Comparison of ENCODE assay signal across 1 cellular context in the genomic region with DNA sequence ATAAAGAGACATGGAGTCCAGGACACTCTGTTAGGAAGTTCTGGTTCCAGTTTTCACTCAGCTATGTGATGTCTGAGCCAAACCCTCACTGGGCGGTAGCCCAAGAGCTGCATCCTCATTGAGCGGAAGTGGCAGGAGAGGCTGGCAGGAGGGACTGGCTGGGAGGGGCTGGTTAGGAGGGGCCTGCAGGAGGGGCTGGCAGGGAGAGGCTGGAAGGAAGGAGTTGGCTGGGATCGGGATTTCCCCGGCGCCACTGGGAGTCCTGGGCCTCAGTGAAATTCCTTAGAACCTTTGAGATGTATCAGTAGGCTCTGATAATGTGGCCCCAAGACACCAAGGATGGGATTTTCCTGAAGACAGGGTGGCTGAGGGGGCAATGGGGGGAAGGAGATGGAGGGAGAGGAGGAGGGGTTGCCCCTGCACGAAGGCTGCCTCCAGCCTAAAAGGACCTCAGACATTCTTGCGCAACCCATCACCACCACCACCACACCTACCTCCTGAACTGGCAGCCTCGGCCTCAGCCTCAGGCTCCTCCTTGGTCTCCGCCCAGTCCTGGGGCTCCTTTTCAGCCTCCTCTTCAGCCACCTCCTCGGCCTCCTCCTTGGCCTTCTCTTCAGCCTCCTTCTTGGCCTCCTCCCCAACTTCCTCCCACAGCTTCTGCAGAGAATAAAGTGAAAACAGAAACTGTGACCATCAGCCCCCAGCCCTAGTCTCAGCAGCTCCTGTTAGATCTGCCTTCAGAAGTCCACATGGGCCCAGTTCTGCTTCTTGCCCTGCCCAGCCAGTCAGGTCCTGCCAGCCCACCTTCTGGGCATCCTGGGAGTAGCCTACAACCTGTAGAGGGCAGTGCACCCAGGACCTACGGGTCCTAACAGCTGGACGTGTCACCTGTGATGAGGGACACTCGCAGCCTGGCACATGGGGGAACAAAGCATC.
TF ChIP-seq lines count a peak whose summit lies in the region.

No MANE protein-coding gene starts in this region.

TF ChIP-seq in HepG2, 621 proteins besides CTCF, POLR2A, EP300 and RAD21 (continues in another document):
- TF ChIP-seq HNRNPUL1 (IDR thresholded peaks at IDR 0.05; ENCODE audit: low read depth, low read length) (no peak), NCOR1 (IDR thresholded peaks at IDR 0.05; ENCODE audit: borderline replicate concordance, low read length) (no peak), ZNF451 (CRISPR knock-in tag; IDR thresholded peaks at IDR 0.05) (no peak), ZNF879 (CRISPR knock-in tag; IDR thresholded peaks at IDR 0.05) (no peak), ARNT (IDR thresholded peaks at IDR 0.05) (no peak), ZMYM3 (CRISPR knock-in tag; IDR thresholded peaks at IDR 0.05) (no peak), SNAPC2 (CRISPR knock-in tag; IDR thresholded peaks at IDR 0.05) (no peak), JARID2 (CRISPR knock-in tag; IDR thresholded peaks at IDR 0.05; ENCODE audit: insufficient replicate concordance) (no peak), PAX8 (CRISPR knock-in tag; IDR thresholded peaks at IDR 0.05; ENCODE audit: borderline replicate concordance) (no peak), ELF4 (CRISPR knock-in tag; IDR thresholded peaks at IDR 0.05; ENCODE audit: borderline replicate concordance) (no peak), ZKSCAN1 (IDR thresholded peaks at IDR 0.05; ENCODE audit: low read length) (no peak), RFX3 (CRISPR knock-in tag; IDR thresholded peaks at IDR 0.05) (no peak), SALL1 (CRISPR knock-in tag; IDR thresholded peaks at IDR 0.05) (no peak), ZBTB7B (CRISPR knock-in tag; IDR thresholded peaks at IDR 0.05) (peak; percentile 31; the same call in 1 of the 2 replicates), RXRA (CRISPR knock-in tag; IDR thresholded peaks at IDR 0.05) (0 out of 2 replicates have a peak, but pooled peaks have one; percentile 13), RBM39 (IDR thresholded peaks at IDR 0.05; ENCODE audit: low read depth, low read length, poor library complexity, severe bottlenecking) (no peak), ZNF484 (CRISPR knock-in tag; IDR thresholded peaks at IDR 0.05; ENCODE audit: borderline replicate concordance, low read depth) (no peak), XRCC5 (optimal IDR thresholded peaks at IDR 0.05; ENCODE audit: low read length) (no peak), ATF7 (IDR thresholded peaks at IDR 0.05) (no peak), ATF7 (CRISPR knock-in tag; IDR thresholded peaks at IDR 0.05) (no peak), HOXA5 (CRISPR knock-in tag; IDR thresholded peaks at IDR 0.05) (no peak), KDM5B (CRISPR knock-in tag; IDR thresholded peaks at IDR 0.05; ENCODE audit: borderline replicate concordance) (peak; percentile 44; the same call in 1 of the 2 replicates), CEBPB (IDR thresholded peaks at IDR 0.05; ENCODE audit: borderline replicate concordance, low read depth, low read length) (peak; percentile 98), MYC (CRISPR knock-in tag; IDR thresholded peaks at IDR 0.05; ENCODE audit: borderline replicate concordance) (0 out of 2 replicates have a peak, but pooled peaks have one; percentile 31), ZNF543 (CRISPR knock-in tag; IDR thresholded peaks at IDR 0.05) (no peak), NCOA1 (CRISPR knock-in tag; IDR thresholded peaks at IDR 0.05) (no peak), ZNF143 (CRISPR knock-in tag; IDR thresholded peaks at IDR 0.05) (no peak), PHF8 (CRISPR knock-in tag; IDR thresholded peaks at IDR 0.05) (peak; percentile 28; the same call in 1 of the 2 replicates), ZSCAN22 (CRISPR knock-in tag; IDR thresholded peaks at IDR 0.05) (no peak), MED1 (CRISPR knock-in tag; IDR thresholded peaks at IDR 0.05) (no peak), SRSF9 (IDR thresholded peaks at IDR 0.05; ENCODE audit: borderline replicate concordance, insufficient read depth, low read depth, low read length, poor library complexity, severe bottlenecking) (no peak), KAT8 (CRISPR knock-in tag; IDR thresholded peaks at IDR 0.05) (no peak), TBX2 (CRISPR knock-in tag; IDR thresholded peaks at IDR 0.05; ENCODE audit: borderline replicate concordance) (no peak), CAMTA2 (CRISPR knock-in tag; IDR thresholded peaks at IDR 0.05; ENCODE audit: borderline replicate concordance) (no peak), NR3C1 (CRISPR knock-in tag; IDR thresholded peaks at IDR 0.05) (no peak), ZNF672 (CRISPR knock-in tag; IDR thresholded peaks at IDR 0.05) (no peak), ZFY (CRISPR knock-in tag; IDR thresholded peaks at IDR 0.05) (no peak), ZNF670 (CRISPR knock-in tag; IDR thresholded peaks at IDR 0.05; ENCODE audit: borderline replicate concordance) (no peak), ZNF253 (CRISPR knock-in tag; IDR thresholded peaks at IDR 0.05; ENCODE audit: borderline replicate concordance) (no peak), ZNF616 (CRISPR knock-in tag; IDR thresholded peaks at IDR 0.05; ENCODE audit: low read depth) (no peak), NFE2 (CRISPR knock-in tag; IDR thresholded peaks at IDR 0.05) (no peak), BRCA1 (CRISPR knock-in tag; IDR thresholded peaks at IDR 0.05) (no peak), ZNF615 (CRISPR knock-in tag; IDR thresholded peaks at IDR 0.05; ENCODE audit: borderline replicate concordance) (no peak)
- TF ChIP-seq, protein P1, sequence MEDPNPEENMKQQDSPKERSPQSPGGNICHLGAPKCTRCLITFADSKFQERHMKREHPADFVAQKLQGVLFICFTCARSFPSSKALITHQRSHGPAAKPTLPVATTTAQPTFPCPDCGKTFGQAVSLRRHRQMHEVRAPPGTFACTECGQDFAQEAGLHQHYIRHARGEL (CRISPR knock-in tag; IDR thresholded peaks at IDR 0.05) = no peak
- TF ChIP-seq, protein P2, sequence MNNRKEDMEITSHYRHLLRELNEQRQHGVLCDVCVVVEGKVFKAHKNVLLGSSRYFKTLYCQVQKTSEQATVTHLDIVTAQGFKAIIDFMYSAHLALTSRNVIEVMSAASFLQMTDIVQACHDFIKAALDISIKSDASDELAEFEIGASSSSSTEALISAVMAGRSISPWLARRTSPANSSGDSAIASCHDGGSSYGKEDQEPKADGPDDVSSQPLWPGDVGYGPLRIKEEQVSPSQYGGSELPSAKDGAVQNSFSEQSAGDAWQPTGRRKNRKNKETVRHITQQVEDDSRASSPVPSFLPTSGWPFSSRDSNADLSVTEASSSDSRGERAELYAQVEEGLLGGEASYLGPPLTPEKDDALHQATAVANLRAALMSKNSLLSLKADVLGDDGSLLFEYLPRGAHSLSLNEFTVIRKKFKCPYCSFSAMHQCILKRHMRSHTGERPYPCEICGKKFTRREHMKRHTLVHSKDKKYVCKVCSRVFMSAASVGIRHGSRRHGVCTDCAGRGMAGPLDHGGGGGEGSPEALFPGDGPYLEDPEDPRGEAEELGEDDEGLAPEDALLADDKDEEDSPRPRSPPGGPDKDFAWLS (CRISPR knock-in tag; IDR thresholded peaks at IDR 0.05; ENCODE audit: borderline replicate concordance) = no peak
- TF ChIP-seq, protein P3, sequence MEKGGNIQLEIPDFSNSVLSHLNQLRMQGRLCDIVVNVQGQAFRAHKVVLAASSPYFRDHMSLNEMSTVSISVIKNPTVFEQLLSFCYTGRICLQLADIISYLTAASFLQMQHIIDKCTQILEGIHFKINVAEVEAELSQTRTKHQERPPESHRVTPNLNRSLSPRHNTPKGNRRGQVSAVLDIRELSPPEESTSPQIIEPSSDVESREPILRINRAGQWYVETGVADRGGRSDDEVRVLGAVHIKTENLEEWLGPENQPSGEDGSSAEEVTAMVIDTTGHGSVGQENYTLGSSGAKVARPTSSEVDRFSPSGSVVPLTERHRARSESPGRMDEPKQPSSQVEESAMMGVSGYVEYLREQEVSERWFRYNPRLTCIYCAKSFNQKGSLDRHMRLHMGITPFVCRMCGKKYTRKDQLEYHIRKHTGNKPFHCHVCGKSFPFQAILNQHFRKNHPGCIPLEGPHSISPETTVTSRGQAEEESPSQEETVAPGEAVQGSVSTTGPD (CRISPR knock-in tag; IDR thresholded peaks at IDR 0.05) = no peak
- TF ChIP-seq, protein P4, sequence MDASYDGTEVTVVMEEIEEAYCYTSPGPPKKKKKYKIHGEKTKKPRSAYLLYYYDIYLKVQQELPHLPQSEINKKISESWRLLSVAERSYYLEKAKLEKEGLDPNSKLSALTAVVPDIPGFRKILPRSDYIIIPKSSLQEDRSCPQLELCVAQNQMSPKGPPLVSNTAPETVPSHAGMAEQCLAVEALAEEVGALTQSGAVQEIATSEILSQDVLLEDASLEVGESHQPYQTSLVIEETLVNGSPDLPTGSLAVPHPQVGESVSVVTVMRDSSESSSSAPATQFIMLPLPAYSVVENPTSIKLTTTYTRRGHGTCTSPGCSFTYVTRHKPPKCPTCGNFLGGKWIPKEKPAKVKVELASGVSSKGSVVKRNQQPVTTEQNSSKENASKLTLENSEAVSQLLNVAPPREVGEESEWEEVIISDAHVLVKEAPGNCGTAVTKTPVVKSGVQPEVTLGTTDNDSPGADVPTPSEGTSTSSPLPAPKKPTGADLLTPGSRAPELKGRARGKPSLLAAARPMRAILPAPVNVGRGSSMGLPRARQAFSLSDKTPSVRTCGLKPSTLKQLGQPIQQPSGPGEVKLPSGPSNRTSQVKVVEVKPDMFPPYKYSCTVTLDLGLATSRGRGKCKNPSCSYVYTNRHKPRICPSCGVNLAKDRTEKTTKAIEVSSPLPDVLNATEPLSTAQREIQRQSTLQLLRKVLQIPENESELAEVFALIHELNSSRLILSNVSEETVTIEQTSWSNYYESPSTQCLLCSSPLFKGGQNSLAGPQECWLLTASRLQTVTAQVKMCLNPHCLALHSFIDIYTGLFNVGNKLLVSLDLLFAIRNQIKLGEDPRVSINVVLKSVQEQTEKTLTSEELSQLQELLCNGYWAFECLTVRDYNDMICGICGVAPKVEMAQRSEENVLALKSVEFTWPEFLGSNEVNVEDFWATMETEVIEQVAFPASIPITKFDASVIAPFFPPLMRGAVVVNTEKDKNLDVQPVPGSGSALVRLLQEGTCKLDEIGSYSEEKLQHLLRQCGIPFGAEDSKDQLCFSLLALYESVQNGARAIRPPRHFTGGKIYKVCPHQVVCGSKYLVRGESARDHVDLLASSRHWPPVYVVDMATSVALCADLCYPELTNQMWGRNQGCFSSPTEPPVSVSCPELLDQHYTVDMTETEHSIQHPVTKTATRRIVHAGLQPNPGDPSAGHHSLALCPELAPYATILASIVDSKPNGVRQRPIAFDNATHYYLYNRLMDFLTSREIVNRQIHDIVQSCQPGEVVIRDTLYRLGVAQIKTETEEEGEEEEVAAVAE (CRISPR knock-in tag; IDR thresholded peaks at IDR 0.05; ENCODE audit: borderline replicate concordance) = no peak
- TF ChIP-seq, protein P5, sequence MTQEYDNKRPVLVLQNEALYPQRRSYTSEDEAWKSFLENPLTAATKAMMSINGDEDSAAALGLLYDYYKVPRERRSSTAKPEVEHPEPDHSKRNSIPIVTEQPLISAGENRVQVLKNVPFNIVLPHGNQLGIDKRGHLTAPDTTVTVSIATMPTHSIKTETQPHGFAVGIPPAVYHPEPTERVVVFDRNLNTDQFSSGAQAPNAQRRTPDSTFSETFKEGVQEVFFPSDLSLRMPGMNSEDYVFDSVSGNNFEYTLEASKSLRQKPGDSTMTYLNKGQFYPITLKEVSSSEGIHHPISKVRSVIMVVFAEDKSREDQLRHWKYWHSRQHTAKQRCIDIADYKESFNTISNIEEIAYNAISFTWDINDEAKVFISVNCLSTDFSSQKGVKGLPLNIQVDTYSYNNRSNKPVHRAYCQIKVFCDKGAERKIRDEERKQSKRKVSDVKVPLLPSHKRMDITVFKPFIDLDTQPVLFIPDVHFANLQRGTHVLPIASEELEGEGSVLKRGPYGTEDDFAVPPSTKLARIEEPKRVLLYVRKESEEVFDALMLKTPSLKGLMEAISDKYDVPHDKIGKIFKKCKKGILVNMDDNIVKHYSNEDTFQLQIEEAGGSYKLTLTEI (CRISPR knock-in tag; conservative IDR thresholded peaks at IDR 0.05) = no peak
- TF ChIP-seq, protein P6, sequence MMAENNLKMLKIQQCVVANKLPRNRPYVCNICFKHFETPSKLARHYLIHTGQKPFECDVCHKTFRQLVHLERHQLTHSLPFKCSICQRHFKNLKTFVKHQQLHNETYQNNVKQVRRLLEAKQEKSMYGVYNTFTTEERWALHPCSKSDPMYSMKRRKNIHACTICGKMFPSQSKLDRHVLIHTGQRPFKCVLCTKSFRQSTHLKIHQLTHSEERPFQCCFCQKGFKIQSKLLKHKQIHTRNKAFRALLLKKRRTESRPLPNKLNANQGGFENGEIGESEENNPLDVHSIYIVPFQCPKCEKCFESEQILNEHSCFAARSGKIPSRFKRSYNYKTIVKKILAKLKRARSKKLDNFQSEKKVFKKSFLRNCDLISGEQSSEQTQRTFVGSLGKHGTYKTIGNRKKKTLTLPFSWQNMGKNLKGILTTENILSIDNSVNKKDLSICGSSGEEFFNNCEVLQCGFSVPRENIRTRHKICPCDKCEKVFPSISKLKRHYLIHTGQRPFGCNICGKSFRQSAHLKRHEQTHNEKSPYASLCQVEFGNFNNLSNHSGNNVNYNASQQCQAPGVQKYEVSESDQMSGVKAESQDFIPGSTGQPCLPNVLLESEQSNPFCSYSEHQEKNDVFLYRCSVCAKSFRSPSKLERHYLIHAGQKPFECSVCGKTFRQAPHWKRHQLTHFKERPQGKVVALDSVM (CRISPR knock-in tag; IDR thresholded peaks at IDR 0.05) = peak; percentile 81
- TF ChIP-seq, protein P7, sequence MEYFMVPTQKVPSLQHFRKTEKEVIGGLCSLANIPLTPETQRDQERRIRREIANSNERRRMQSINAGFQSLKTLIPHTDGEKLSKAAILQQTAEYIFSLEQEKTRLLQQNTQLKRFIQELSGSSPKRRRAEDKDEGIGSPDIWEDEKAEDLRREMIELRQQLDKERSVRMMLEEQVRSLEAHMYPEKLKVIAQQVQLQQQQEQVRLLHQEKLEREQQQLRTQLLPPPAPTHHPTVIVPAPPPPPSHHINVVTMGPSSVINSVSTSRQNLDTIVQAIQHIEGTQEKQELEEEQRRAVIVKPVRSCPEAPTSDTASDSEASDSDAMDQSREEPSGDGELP (IDR thresholded peaks at IDR 0.05; ENCODE audit: borderline replicate concordance, low read depth) = peak; percentile 73; the same call in 1 of the 2 replicates
- TF ChIP-seq, protein P8, sequence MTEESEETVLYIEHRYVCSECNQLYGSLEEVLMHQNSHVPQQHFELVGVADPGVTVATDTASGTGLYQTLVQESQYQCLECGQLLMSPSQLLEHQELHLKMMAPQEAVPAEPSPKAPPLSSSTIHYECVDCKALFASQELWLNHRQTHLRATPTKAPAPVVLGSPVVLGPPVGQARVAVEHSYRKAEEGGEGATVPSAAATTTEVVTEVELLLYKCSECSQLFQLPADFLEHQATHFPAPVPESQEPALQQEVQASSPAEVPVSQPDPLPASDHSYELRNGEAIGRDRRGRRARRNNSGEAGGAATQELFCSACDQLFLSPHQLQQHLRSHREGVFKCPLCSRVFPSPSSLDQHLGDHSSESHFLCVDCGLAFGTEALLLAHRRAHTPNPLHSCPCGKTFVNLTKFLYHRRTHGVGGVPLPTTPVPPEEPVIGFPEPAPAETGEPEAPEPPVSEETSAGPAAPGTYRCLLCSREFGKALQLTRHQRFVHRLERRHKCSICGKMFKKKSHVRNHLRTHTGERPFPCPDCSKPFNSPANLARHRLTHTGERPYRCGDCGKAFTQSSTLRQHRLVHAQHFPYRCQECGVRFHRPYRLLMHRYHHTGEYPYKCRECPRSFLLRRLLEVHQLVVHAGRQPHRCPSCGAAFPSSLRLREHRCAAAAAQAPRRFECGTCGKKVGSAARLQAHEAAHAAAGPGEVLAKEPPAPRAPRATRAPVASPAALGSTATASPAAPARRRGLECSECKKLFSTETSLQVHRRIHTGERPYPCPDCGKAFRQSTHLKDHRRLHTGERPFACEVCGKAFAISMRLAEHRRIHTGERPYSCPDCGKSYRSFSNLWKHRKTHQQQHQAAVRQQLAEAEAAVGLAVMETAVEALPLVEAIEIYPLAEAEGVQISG (CRISPR knock-in tag; IDR thresholded peaks at IDR 0.05) = no peak
- TF ChIP-seq, protein P9, sequence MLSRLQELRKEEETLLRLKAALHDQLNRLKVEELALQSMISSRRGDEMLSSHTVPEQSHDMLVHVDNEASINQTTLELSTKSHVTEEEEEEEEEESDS (CRISPR knock-in tag; IDR thresholded peaks at IDR 0.05; ENCODE audit: borderline replicate concordance) = no peak
